In the genomic region with DNA sequence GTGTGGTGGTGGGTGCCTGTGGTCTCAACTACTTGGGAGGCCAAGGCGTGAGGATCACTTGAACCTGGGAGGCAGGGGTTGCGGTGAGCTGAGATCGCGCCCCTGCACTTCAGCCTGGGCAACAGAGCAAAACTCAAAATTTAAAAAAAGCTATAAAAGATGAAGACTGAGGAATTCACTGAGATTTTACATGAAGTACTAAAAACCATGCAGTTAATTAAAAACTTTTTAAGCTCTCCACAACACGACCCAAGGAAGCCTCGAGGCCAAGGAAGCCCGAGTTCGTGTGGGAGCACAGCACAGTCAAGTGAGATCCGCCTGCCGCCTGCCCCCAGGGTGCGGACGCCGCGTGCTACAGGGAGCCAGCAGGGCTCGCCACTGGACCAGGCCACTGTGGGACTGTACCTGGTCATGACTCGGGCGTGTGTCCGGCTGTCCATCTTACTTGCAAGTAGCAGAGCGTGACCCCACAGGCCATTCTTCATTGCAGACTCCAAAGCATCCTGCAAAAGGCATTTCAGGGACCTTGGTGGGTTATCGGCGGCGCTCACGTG, we compare ENCODE assay signal across 1 cellular context.
TF ChIP-seq lines count a peak whose summit lies in the region.

No MANE protein-coding gene starts in this region.

TF ChIP-seq in K562, 482 proteins besides CTCF, POLR2A, EP300 and RAD21:
- TF ChIP-seq ZNF146 (CRISPR knock-in tag; IDR thresholded peaks at IDR 0.05; ENCODE audit: unreplicated experiment) = no peak
- TF ChIP-seq, protein P1, sequence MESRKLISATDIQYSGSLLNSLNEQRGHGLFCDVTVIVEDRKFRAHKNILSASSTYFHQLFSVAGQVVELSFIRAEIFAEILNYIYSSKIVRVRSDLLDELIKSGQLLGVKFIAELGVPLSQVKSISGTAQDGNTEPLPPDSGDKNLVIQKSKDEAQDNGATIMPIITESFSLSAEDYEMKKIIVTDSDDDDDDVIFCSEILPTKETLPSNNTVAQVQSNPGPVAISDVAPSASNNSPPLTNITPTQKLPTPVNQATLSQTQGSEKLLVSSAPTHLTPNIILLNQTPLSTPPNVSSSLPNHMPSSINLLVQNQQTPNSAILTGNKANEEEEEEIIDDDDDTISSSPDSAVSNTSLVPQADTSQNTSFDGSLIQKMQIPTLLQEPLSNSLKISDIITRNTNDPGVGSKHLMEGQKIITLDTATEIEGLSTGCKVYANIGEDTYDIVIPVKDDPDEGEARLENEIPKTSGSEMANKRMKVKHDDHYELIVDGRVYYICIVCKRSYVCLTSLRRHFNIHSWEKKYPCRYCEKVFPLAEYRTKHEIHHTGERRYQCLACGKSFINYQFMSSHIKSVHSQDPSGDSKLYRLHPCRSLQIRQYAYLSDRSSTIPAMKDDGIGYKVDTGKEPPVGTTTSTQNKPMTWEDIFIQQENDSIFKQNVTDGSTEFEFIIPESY (CRISPR knock-in tag; IDR thresholded peaks at IDR 0.05) = peak; percentile 96
